Comparison of ENCODE assay signal across 30 cellular contexts in the genomic region with DNA sequence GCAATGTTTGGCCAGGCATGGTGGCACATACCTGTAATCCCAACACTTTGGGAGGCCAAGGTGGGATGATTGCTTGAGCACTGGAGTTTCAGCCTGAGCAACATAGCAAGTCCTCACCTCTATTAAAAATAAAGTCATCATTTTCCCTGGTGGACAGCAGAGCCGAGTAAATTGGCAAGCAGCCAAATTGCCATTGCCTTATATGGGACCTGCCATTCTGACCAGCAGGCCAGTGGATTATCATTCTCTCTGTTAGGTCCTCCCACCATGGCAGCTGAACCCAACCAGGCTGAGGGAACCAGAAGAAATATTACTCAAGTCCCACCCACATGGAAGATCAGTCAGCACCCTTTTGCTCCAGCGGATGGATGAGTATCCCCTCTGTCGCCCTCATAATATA.
DNase-seq lines count a peak whose midpoint lies in the region; ATAC-seq, FAIRE-seq and TF ChIP-seq lines count a peak whose summit lies in the region.
"Had no signal": no experiment of that assay in that cellular context is flagged by ENCODE, and none has a peak within 500 bp of the region (broad histone marks: within the 10 kb centered on the region; RNA-seq: fewer than 3 reads in every experiment).

No MANE protein-coding gene starts in this region.

- no peak overlapping the region for H3K27ac Mint-ChIP-seq in stimulated activated naive B cell treated with anti-CD40 and anti-IgM and Interleukin-4, amounts not matched to agents 10 μg/mL and 1 μg/mL and 100 μg/mL, for 72 hours
- H3K27ac Mint-ChIP-seq: activated CD4-positive, alpha-beta T cell treated with anti-CD3 and anti-CD28 coated beads for 36 hours; activated naive CD8-positive, alpha-beta T cell; CD4-positive, alpha-beta T cell; naive thymus-derived CD8-positive, alpha-beta T cell; stimulated activated naive CD8-positive, alpha-beta T cell treated with anti-CD3 and anti-CD28 coated beads, Interleukin-15, amount 100 ng/mL, for 72 hours had no signal

- H3K27me3 ChIP-seq in endothelial cell of umbilical vein (ENCODE audit: control insufficient read depth in 2 of 2, insufficient read depth in 2 of 2, low read length in 2 of 2) (no peaks in the 10 kb centered on the region), dorsolateral prefrontal cortex (no peaks in the 10 kb centered on the region)

- CTCF ChIA-PET in endothelial cell of umbilical vein (lab: Charles Lee): no interaction called here

- no peak overlapping the region for H3K9ac ChIP-seq in endothelial cell of umbilical vein (replicated peaks; ENCODE audit: extremely low read depth, insufficient read depth, low read length)

- H3K4me1 Mint-ChIP-seq in stimulated activated naive B cell treated with anti-CD40 and anti-IgM and Interleukin-4, amounts not matched to agents 10 μg/mL and 1 μg/mL and 100 μg/mL, for 72 hours: no peaks in the 10 kb centered on the region
- H3K4me1 Mint-ChIP-seq: activated CD4-positive, alpha-beta T cell treated with anti-CD3 and anti-CD28 coated beads for 36 hours; naive thymus-derived CD8-positive, alpha-beta T cell; stimulated activated naive CD8-positive, alpha-beta T cell treated with anti-CD3 and anti-CD28 coated beads, Interleukin-15, amount 100 ng/mL, for 72 hours had no signal

- no peak overlapping the region for H3K4me3 ChIP-seq in endothelial cell of umbilical vein (replicated peaks in 1 of 3; ENCODE audit: insufficient read depth in 1 of 3, low read depth in 1 of 3, low read length in 3 of 3)
- no peak overlapping the region for H3K4me3 ChIP-seq in dorsolateral prefrontal cortex
- H3K4me3 ChIP-seq: HAP-1, left ventricle myocardium inferior, psoas muscle, SK-N-MC had no signal

- H2AFZ ChIP-seq in endothelial cell of umbilical vein (ENCODE audit: low read depth, low read length): no peak overlapping the region

- POLR2A ChIA-PET in endothelial cell of umbilical vein (lab: Charles Lee): no interaction called here

- H3K27ac ChIP-seq in endothelial cell of umbilical vein (ENCODE audit: insufficient read depth, low read depth, low read length) (no peak overlapping the region), dorsolateral prefrontal cortex (no peak overlapping the region)
- H3K27ac ChIP-seq: left ventricle myocardium inferior, psoas muscle, RWPE1, SK-N-MC had no signal

- intact Hi-C loops in endothelial cell of umbilical vein (cut with micrococcal nuclease) (no loop called here), dorsolateral prefrontal cortex (cut with DNase I) (no loop called here)

- no peak overlapping the region for H3K4me2 ChIP-seq in endothelial cell of umbilical vein (ENCODE audit: insufficient read depth, low read length)

- no peaks in the 10 kb centered on the region for H3K4me1 ChIP-seq in endothelial cell of umbilical vein (ENCODE audit: control insufficient read depth, extremely low read depth, insufficient read depth, low read length)
- H3K4me1 ChIP-seq: HAP-1, left ventricle myocardium inferior, psoas muscle had no signal

- dilution Hi-C loops in endothelial cell of umbilical vein (cut with MboI; ENCODE audit: extremely low pct_ligation_motif_present, low sequenced_read_pairs): no loop called here

- no peak for TF ChIP-seq CTCF in endothelial cell of umbilical vein (IDR thresholded peaks at IDR 0.05; ENCODE audit: extremely low read depth in 1 of 2, insufficient read depth in 1 of 2, low read depth in 1 of 2, low read length in 2 of 2)
- no peak for TF ChIP-seq CTCF in dorsolateral prefrontal cortex (IDR thresholded peaks at IDR 0.05 in 54 of 56, conservative IDR thresholded peaks at IDR 0.05 in 2 of 56; ENCODE audit: low read depth in 1 of 56, partially characterized antibody in 56 of 56)

- ATAC-seq in stimulated activated naive B cell treated with anti-CD40 and anti-IgM and Interleukin-4, amounts not matched to agents 10 μg/mL and 1 μg/mL and 100 μg/mL, for 72 hours (replicated peaks): no peak
- ATAC-seq: activated CD4-positive, alpha-beta T cell treated with anti-CD3 and anti-CD28 coated beads for 36 hours; naive thymus-derived CD8-positive, alpha-beta T cell; psoas muscle; stimulated activated naive CD8-positive, alpha-beta T cell treated with anti-CD3 and anti-CD28 coated beads, Interleukin-15, amount 100 ng/mL, for 72 hours had no signal

- H3K9me1 ChIP-seq in endothelial cell of umbilical vein (replicated peaks; ENCODE audit: control insufficient read depth, extremely low read depth, insufficient read depth, low read length): no peaks in the 10 kb centered on the region

- TF ChIP-seq POLR2A in endothelial cell of umbilical vein (IDR thresholded peaks at IDR 0.05; ENCODE audit: low read depth, low read length): no peak

- H3K27me3 Mint-ChIP-seq in stimulated activated naive B cell treated with anti-CD40 and anti-IgM and Interleukin-4, amounts not matched to agents 10 μg/mL and 1 μg/mL and 100 μg/mL, for 72 hours: no peaks in the 10 kb centered on the region
- H3K27me3 Mint-ChIP-seq: activated CD4-positive, alpha-beta T cell treated with anti-CD3 and anti-CD28 coated beads for 36 hours; activated naive CD8-positive, alpha-beta T cell; CD4-positive, alpha-beta T cell; naive thymus-derived CD8-positive, alpha-beta T cell; stimulated activated naive CD8-positive, alpha-beta T cell treated with anti-CD3 and anti-CD28 coated beads, Interleukin-15, amount 100 ng/mL, for 72 hours had no signal

- peak; percentile 55 for DNase-seq in DMS53 (lab: John Stamatoyannopoulos, UW)
- DNase-seq in DMS53 treated with DMSO at 0.1 percent for 48 hours (lab: John Stamatoyannopoulos, UW; ENCODE audit: unreplicated experiment): no peak
- peak; percentile 38 for DNase-seq in COR-L47 (lab: John Stamatoyannopoulos, UW)
- DNase-seq in OCI-M1 (lab: John Stamatoyannopoulos, UW): peak; percentile 33
- DNase-seq in endothelial cell of umbilical vein (ENCODE audit: low read depth, low spot score): peak; percentile 3
- DNase-seq in dorsolateral prefrontal cortex: no peak
- no peak for DNase-seq in stimulated activated naive B cell treated with anti-CD40 and anti-IgM and Interleukin-4, amounts not matched to agents 10 μg/mL and 1 μg/mL and 100 μg/mL, for 72 hours
- no peak for DNase-seq in cerebellum (ENCODE audit: low spot score)
- DNase-seq: 8988T; activated CD4-positive, alpha-beta T cell treated with anti-CD3 and anti-CD28 coated beads for 36 hours; activated effector memory CD4-positive, alpha-beta T cell treated with Interleukin-2 at 50 U/mL for 16 hours; CD4-positive, alpha-beta T cell; GDM1; islet precursor cell; left ventricle myocardium inferior; midbrain; naive thymus-derived CD8-positive, alpha-beta T cell; NCI-H1417 treated with DMSO at 0.1 percent for 48 hours; NCI-H2107; NCI-H510A; occipital lobe; psoas muscle; stimulated activated naive CD8-positive, alpha-beta T cell treated with anti-CD3 and anti-CD28 coated beads, Interleukin-15, amount 100 ng/mL, for 72 hours; T-helper 2 cell had no signal

- H3K36me3 ChIP-seq in endothelial cell of umbilical vein (ENCODE audit: control insufficient read depth in 2 of 2, extremely low read depth in 1 of 2, insufficient read depth in 2 of 2, low read length in 2 of 2): no peaks in the 10 kb centered on the region
- H3K36me3 ChIP-seq: HAP-1, left ventricle myocardium inferior had no signal

- peaks cover 5 to 11% of the 10 kb centered on the region in 2 donors for H3K9me3 Mint-ChIP-seq in stimulated activated naive B cell treated with anti-CD40 and anti-IgM and Interleukin-4, amounts not matched to agents 10 μg/mL and 1 μg/mL and 100 μg/mL, for 72 hours

- H3K79me2 ChIP-seq in endothelial cell of umbilical vein (ENCODE audit: control insufficient read depth, insufficient read depth, low read length): no peaks in the 10 kb centered on the region

- no peaks in the 10 kb centered on the region for H3K36me3 Mint-ChIP-seq in stimulated activated naive B cell treated with anti-CD40 and anti-IgM and Interleukin-4, amounts not matched to agents 10 μg/mL and 1 μg/mL and 100 μg/mL, for 72 hours
- H3K36me3 Mint-ChIP-seq: activated naive CD8-positive, alpha-beta T cell; naive thymus-derived CD8-positive, alpha-beta T cell had no signal

- H3K4me3 Mint-ChIP-seq in stimulated activated naive B cell treated with anti-CD40 and anti-IgM and Interleukin-4, amounts not matched to agents 10 μg/mL and 1 μg/mL and 100 μg/mL, for 72 hours: no peak overlapping the region
- H3K4me3 Mint-ChIP-seq: activated CD4-positive, alpha-beta T cell treated with anti-CD3 and anti-CD28 coated beads for 36 hours; activated naive CD8-positive, alpha-beta T cell; CD4-positive, alpha-beta T cell; naive thymus-derived CD8-positive, alpha-beta T cell; stimulated activated naive CD8-positive, alpha-beta T cell treated with anti-CD3 and anti-CD28 coated beads, Interleukin-15, amount 100 ng/mL, for 72 hours had no signal

- no peaks in the 10 kb centered on the region for H3K9me3 ChIP-seq in endothelial cell of umbilical vein (replicated peaks; ENCODE audit: control insufficient read depth, insufficient read depth, low read length)
- H3K9me3 ChIP-seq: HAP-1, psoas muscle had no signal

- H4K20me1 ChIP-seq in endothelial cell of umbilical vein (replicated peaks; ENCODE audit: control insufficient read depth, extremely low read depth, insufficient read depth, low read length): no peaks in the 10 kb centered on the region

- FAIRE-seq in endothelial cell of umbilical vein (lab: Jason Lieb, UNC): no peak
- FAIRE-seq: astrocyte, HTR-8/SVneo had no signal

- no TSS peak for BruUV-seq in endothelial cell of umbilical vein (replicated peaks; lab: Mats Ljungman, UMichigan)

TF ChIP-seq in endothelial cell of umbilical vein, 7 proteins besides CTCF, POLR2A, EP300 and RAD21:
- TF ChIP-seq EZH2 (IDR thresholded peaks at IDR 0.05; ENCODE audit: borderline replicate concordance, low read depth, low read length, severe bottlenecking): no peak
- TF ChIP-seq JUN (IDR thresholded peaks at IDR 0.05; ENCODE audit: borderline replicate concordance, insufficient read depth, insufficient read length, low read depth): no peak
- TF ChIP-seq FOS (IDR thresholded peaks at IDR 0.05; ENCODE audit: borderline replicate concordance, insufficient read depth, low read length): no peak
- no peak for TF ChIP-seq POLR2AphosphoS5 (IDR thresholded peaks at IDR 0.05; ENCODE audit: insufficient read depth, low read depth, low read length)
- TF ChIP-seq GATA2 (IDR thresholded peaks at IDR 0.05; ENCODE audit: insufficient read depth, insufficient read length, low read depth, low read length): no peak
- TF ChIP-seq, protein P1, sequence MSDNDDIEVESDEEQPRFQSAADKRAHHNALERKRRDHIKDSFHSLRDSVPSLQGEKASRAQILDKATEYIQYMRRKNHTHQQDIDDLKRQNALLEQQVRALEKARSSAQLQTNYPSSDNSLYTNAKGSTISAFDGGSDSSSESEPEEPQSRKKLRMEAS (IDR thresholded peaks at IDR 0.05; ENCODE audit: insufficient read depth, insufficient read length): no peak
- TF ChIP-seq MYC (IDR thresholded peaks at IDR 0.05; ENCODE audit: low read depth, low read length): no peak

Comparison
In these comparisons a context has a peak if more than half of its experiments do, and no peak if none do; other contexts are left out.
1. DNase-seq: peak in DMS53 (single experiment), COR-L47 (single experiment), OCI-M1 (single experiment) and endothelial cell of umbilical vein (single experiment); none in DMS53 treated with DMSO at 0.1 percent for 48 hours (single experiment), dorsolateral prefrontal cortex (0 of 10), stimulated activated naive B cell treated with anti-CD40 and anti-IgM and Interleukin-4, amounts not matched to agents 10 μg/mL and 1 μg/mL and 100 μg/mL, for 72 hours (single experiment) and cerebellum (single experiment).